ENCODE assay signal across 1 cellular context in the genomic region with DNA sequence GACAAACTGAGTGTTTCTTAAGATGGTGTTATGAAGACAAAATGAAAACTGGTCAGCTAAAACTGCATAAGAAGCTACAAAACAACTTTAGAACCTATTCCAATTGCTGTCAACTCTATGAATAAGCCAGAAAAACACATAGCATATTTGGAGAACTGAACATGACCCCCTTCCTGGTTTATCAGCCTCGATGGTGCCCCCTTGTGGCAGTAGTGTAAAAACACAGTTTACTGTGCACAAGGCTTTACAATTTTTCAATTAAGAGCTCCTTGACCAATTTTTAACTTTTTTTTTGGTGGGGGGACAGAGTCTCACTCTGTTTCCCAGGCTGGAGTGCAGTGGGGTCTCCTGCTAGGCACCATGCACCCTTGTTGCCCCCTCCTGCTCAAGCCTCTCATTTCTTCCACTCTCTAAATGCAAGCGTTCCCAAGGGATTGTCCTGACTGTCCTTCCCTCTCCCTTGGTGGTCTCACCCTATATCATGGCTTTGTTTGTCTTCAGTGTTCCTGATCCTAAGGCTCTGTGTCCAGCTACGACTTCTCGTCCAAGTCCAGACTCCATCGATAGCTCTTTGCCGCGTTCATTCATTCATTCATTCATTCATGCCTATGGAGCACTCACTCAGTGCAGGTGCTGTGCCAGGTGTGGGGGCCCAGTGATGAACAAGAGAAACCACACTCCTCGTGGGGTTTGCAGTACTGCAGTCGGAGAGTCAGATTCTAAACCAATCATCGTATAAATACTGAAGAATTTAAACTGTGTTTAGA.
TF ChIP-seq lines count a peak whose summit lies in the region.

No MANE protein-coding gene starts in this region.

TF ChIP-seq in K562, 482 proteins besides CTCF, POLR2A, EP300 and RAD21 (continued from another document):
- TF ChIP-seq, protein P1, sequence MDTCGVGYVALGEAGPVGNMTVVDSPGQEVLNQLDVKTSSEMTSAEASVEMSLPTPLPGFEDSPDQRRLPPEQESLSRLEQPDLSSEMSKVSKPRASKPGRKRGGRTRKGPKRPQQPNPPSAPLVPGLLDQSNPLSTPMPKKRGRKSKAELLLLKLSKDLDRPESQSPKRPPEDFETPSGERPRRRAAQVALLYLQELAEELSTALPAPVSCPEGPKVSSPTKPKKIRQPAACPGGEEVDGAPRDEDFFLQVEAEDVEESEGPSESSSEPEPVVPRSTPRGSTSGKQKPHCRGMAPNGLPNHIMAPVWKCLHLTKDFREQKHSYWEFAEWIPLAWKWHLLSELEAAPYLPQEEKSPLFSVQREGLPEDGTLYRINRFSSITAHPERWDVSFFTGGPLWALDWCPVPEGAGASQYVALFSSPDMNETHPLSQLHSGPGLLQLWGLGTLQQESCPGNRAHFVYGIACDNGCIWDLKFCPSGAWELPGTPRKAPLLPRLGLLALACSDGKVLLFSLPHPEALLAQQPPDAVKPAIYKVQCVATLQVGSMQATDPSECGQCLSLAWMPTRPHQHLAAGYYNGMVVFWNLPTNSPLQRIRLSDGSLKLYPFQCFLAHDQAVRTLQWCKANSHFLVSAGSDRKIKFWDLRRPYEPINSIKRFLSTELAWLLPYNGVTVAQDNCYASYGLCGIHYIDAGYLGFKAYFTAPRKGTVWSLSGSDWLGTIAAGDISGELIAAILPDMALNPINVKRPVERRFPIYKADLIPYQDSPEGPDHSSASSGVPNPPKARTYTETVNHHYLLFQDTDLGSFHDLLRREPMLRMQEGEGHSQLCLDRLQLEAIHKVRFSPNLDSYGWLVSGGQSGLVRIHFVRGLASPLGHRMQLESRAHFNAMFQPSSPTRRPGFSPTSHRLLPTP (IDR thresholded peaks at IDR 0.05; ENCODE audit: borderline replicate concordance, extremely low read depth, insufficient read length), result no peak
- TF ChIP-seq NCOA6 (IDR thresholded peaks at IDR 0.05) (no peak), ZNF696 (CRISPR knock-in tag; conservative IDR thresholded peaks at IDR 0.05) (no peak), ZNF232 (CRISPR knock-in tag; IDR thresholded peaks at IDR 0.05) (no peak), GABPB2 (CRISPR knock-in tag; conservative IDR thresholded peaks at IDR 0.05) (no peak), U2AF1 (optimal IDR thresholded peaks at IDR 0.05; ENCODE audit: low read depth, low read length) (no peak)
TF ChIP-seq in K562: peak in this region for 12.
